8 cellular contexts compared by ENCODE assay signal in the genomic region with DNA sequence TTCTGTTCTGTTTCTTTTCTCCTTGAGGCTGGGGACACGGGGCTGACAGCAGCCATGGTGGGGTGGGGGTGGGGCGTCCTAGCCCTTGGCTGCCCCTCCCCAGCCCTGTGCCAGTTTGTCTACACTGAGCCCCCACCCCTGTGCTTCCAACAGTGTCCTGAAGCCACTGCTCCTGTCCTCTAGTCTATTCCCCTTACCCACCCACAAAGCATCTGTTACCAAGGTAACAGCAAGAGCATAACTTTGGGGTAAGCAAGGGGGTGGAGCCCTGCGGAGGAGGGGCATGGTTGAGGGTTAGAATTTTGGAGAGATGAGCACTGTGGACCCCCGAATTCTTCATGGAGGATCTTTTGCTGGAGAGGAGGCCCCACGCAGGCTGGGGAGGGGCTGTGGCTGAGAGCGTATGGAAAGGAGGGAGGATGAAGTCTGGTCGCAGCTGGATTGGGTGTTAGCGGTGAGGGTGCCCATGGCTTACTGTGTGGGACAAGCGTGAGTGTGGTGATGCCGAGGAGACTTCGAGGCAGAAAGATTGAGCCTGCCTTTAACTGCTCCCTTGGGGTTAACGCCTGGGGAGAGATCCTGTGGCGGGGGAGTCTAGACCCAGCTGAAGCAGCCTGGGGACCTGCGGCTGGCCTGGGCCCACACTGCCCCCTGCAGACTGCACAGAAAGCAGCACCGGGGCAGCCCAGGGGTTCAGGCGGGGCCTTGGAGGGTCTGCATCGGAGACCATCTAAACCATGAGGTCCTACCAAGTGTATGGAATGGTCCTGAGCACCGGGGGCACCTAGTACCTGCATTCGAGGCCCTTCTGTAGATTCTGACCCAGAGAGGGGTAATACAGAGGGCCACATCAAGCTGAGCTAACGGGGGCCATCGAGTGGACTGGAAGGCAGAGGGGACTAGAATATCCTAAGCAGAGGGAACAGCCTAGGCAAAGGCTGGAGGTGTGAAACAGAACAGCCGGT. TPM values are rescaled to one million over a fixed set of nuclear protein-coding genes. Genes with fewer than 3 reads are reported as not detected.
A peak's percentile ranks its signal among the peaks of the same experiment; 100 is the strongest.
DNase-seq lines count a peak whose midpoint lies in the region; ATAC-seq and TF ChIP-seq lines count a peak whose summit lies in the region.

No MANE protein-coding gene starts in this region.

- CTCF ChIA-PET in activated CD4-positive, alpha-beta memory T cell treated with anti-CD3 and anti-CD28 coated beads for 36 hours (lab: Charles Lee) = interaction anchor here (0.6 to 20.1 kb wide), 21 partner anchors 7 to 363 kb away, joined by 3 to 580 read pairs (median 3); a partner anchor contains a TSS
- CTCF ChIA-PET in naive thymus-derived CD4-positive, alpha-beta T cell (lab: Charles Lee) = interaction anchor here (0.5 to 4.3 kb wide), 12 partner anchors 9 to 249 kb away, joined by 3 to 49 read pairs (median 4); a partner anchor contains a TSS

- 38 to 41% methylated on average over 16 to 22 of the region's 22 CpGs for WGBS in endodermal cell (ENCODE audit: insufficient coverage in 1 of 2, insufficient read length in 1 of 2), 2 experiments

- H3K9me3 ChIP-seq in endodermal cell (ENCODE audit: control insufficient read depth, low read length) = no peaks in the 10 kb centered on the region
- H3K9me3 ChIP-seq in naive thymus-derived CD4-positive, alpha-beta T cell (ENCODE audit: control insufficient read depth in 2 of 3, low read length in 3 of 3) = no peaks in the 10 kb centered on the region

- ATAC-seq in naive thymus-derived CD4-positive, alpha-beta T cell = peak; percentile 91

- no peak for DNase-seq in GM06990 (ENCODE audit: extremely low read depth, insufficient read length)
- peak; percentile 40 for DNase-seq in NCI-H1694 treated with DMSO at 0.1 percent for 48 hours (lab: John Stamatoyannopoulos, UW)
- peak; percentile 65 for DNase-seq in activated CD4-positive, alpha-beta memory T cell treated with anti-CD3 and anti-CD28 coated beads for 36 hours
- peak; percentile 92 for DNase-seq in endodermal cell
- peak in 8 of 9 donors; percentile 46 to 64 (median 59) for DNase-seq in naive thymus-derived CD4-positive, alpha-beta T cell
- DNase-seq in type B pancreatic cell (ENCODE audit: extremely low spot score, unreplicated experiment) = no peak
- no peak for DNase-seq in LoVo (ENCODE audit: low spot score)
- DNase-seq in dedifferentiated amniotic fluid mesenchymal stem cell (ENCODE audit: extremely low spot score) = no peak

- H3K4me3 Mint-ChIP-seq in activated CD4-positive, alpha-beta memory T cell treated with anti-CD3 and anti-CD28 coated beads for 36 hours = peak overlapping the region; percentile 10
- peak overlapping the region; percentile 20 for H3K4me3 Mint-ChIP-seq in endodermal cell
- H3K4me3 Mint-ChIP-seq in naive thymus-derived CD4-positive, alpha-beta T cell = peak overlapping the region in 9 of 10 donors; percentile 24 to 75 (median 54)
- H3K4me3 Mint-ChIP-seq in type B pancreatic cell = peak overlapping the region; percentile 65

- H3K27ac Mint-ChIP-seq in activated CD4-positive, alpha-beta memory T cell treated with anti-CD3 and anti-CD28 coated beads for 36 hours = no peak overlapping the region
- H3K27ac Mint-ChIP-seq in endodermal cell = peak overlapping the region; percentile 9
- H3K27ac Mint-ChIP-seq in naive thymus-derived CD4-positive, alpha-beta T cell = peak overlapping the region in 7 of 9 donors; percentile 40 to 86 (median 61)
- peak overlapping the region; percentile 51 for H3K27ac Mint-ChIP-seq in type B pancreatic cell

- peaks cover 30% of the 10 kb centered on the region for H3K27me3 Mint-ChIP-seq in activated CD4-positive, alpha-beta memory T cell treated with anti-CD3 and anti-CD28 coated beads for 36 hours
- peaks cover 25% of the 10 kb centered on the region for H3K27me3 Mint-ChIP-seq in endodermal cell (ENCODE audit: insufficient read depth)
- H3K27me3 Mint-ChIP-seq in naive thymus-derived CD4-positive, alpha-beta T cell = peaks cover 20 to 35% (median 30%) of the 10 kb centered on the region in 5 donors
- peaks cover 48% of the 10 kb centered on the region for H3K27me3 Mint-ChIP-seq in type B pancreatic cell

- no peaks in the 10 kb centered on the region for H3K4me1 ChIP-seq in endodermal cell (ENCODE audit: control insufficient read depth, insufficient read depth, low read length)
- H3K4me1 ChIP-seq in naive thymus-derived CD4-positive, alpha-beta T cell (ENCODE audit: control insufficient read depth in 2 of 2, insufficient read depth in 2 of 2, low read length in 2 of 2) = peaks cover 11 to 21% of the 10 kb centered on the region in 2 donors

- H3K27me3 ChIP-seq in GM06990 (replicated peaks; ENCODE audit: control insufficient read depth, insufficient read depth, low read length) (peaks cover 3% of the 10 kb centered on the region), endodermal cell (ENCODE audit: control insufficient read depth, insufficient read depth, low read length, poor library complexity, severe bottlenecking) (peaks cover 8% of the 10 kb centered on the region)
- no peaks in the 10 kb centered on the region for H3K27me3 ChIP-seq in naive thymus-derived CD4-positive, alpha-beta T cell (ENCODE audit: control insufficient read depth in 2 of 2, insufficient read depth in 2 of 2, low read length in 2 of 2)

- no peaks in the 10 kb centered on the region for H3K9me3 Mint-ChIP-seq in activated CD4-positive, alpha-beta memory T cell treated with anti-CD3 and anti-CD28 coated beads for 36 hours
- H3K9me3 Mint-ChIP-seq in endodermal cell (no peaks in the 10 kb centered on the region), type B pancreatic cell (no peaks in the 10 kb centered on the region)
- H3K9me3 Mint-ChIP-seq in naive thymus-derived CD4-positive, alpha-beta T cell = peaks cover 0 to 2% (median 0%) of the 10 kb centered on the region in 11 donors

- H3K36me3 ChIP-seq in GM06990 (ENCODE audit: control insufficient read depth, insufficient read depth, low read length) = no peaks in the 10 kb centered on the region
- no peaks in the 10 kb centered on the region for H3K36me3 ChIP-seq in endodermal cell (ENCODE audit: control insufficient read depth, insufficient read depth, low read length)
- no peaks in the 10 kb centered on the region for H3K36me3 ChIP-seq in naive thymus-derived CD4-positive, alpha-beta T cell (ENCODE audit: control insufficient read depth in 2 of 3, insufficient read depth in 3 of 3, low read length in 3 of 3)

- peaks cover 8% of the 10 kb centered on the region for H3K4me1 Mint-ChIP-seq in activated CD4-positive, alpha-beta memory T cell treated with anti-CD3 and anti-CD28 coated beads for 36 hours (ENCODE audit: low read depth)
- H3K4me1 Mint-ChIP-seq in endodermal cell = peaks cover 10% of the 10 kb centered on the region
- H3K4me1 Mint-ChIP-seq in naive thymus-derived CD4-positive, alpha-beta T cell = peaks cover 14 to 21% (median 15%) of the 10 kb centered on the region in 7 donors
- peaks cover 23% of the 10 kb centered on the region for H3K4me1 Mint-ChIP-seq in type B pancreatic cell (ENCODE audit: unreplicated experiment)

- POLR2A ChIA-PET in activated CD4-positive, alpha-beta memory T cell treated with anti-CD3 and anti-CD28 coated beads for 36 hours (lab: Charles Lee) = interaction anchor here (1.7 to 2.7 kb wide), 2 partner anchors 25 to 26 kb away, joined by 5 read pairs; no protein-coding TSS in a partner anchor
- POLR2A ChIA-PET in naive thymus-derived CD4-positive, alpha-beta T cell (lab: Charles Lee) = interaction anchor here (0.6 to 2.5 kb wide), 4 partner anchors 12 to 25 kb away, joined by 3 to 10 read pairs (median 5); no protein-coding TSS in a partner anchor

- no peaks in the 10 kb centered on the region for H3K36me3 Mint-ChIP-seq in activated CD4-positive, alpha-beta memory T cell treated with anti-CD3 and anti-CD28 coated beads for 36 hours
- no peaks in the 10 kb centered on the region for H3K36me3 Mint-ChIP-seq in endodermal cell (ENCODE audit: low read depth)
- no peaks in the 10 kb centered on the region for H3K36me3 Mint-ChIP-seq in naive thymus-derived CD4-positive, alpha-beta T cell
- H3K36me3 Mint-ChIP-seq in type B pancreatic cell = no peaks in the 10 kb centered on the region

- intact Hi-C loops in activated CD4-positive, alpha-beta memory T cell treated with anti-CD3 and anti-CD28 coated beads for 36 hours (cut with micrococcal nuclease) = loop anchor here (10.0 kb wide), 1 partner anchor 247 kb away; no protein-coding TSS in a partner anchor
- intact Hi-C loops in naive thymus-derived CD4-positive, alpha-beta T cell (cut with micrococcal nuclease) = loop anchor here (1.0 to 10.0 kb wide), 4 partner anchors 25 to 477 kb away; a partner anchor contains a TSS

- peak; percentile 83 for TF ChIP-seq CTCF in GM06990 (IDR thresholded peaks at IDR 0.05; ENCODE audit: insufficient read depth, low read length, poor library complexity, severe bottlenecking)
- TF ChIP-seq CTCF in endodermal cell (conservative IDR thresholded peaks at IDR 0.05) = peak; percentile 92
- peak; percentile 79 for TF ChIP-seq CTCF in type B pancreatic cell (conservative IDR thresholded peaks at IDR 0.05)

- peak overlapping the region; percentile 7 for H3K27ac ChIP-seq in endodermal cell (ENCODE audit: low read depth, low read length)
- H3K27ac ChIP-seq in naive thymus-derived CD4-positive, alpha-beta T cell (ENCODE audit: low read depth, low read length) = no peak overlapping the region

- no peak overlapping the region for H3K9ac ChIP-seq in endodermal cell (ENCODE audit: extremely low read depth, low read length, poor library complexity, severe bottlenecking)

- H3K4me3 ChIP-seq in GM06990 (replicated peaks; ENCODE audit: low read depth, low read length) = no peak overlapping the region
- no peak overlapping the region for H3K4me3 ChIP-seq in endodermal cell (ENCODE audit: low read length)
- peak overlapping the region; percentile 19 for H3K4me3 ChIP-seq in naive thymus-derived CD4-positive, alpha-beta T cell (ENCODE audit: low read length)

RNA-seq across cellular contexts. Expression of a gene that starts 6.1 kb away (rescaled TPM):
- total RNA-seq in activated CD4-positive, alpha-beta memory T cell treated with anti-CD3 and anti-CD28 coated beads for 36 hours = not detected
- total RNA-seq in endodermal cell = under 1 TPM; 0.35 to 0.46 TPM
- polyA plus RNA-seq in endodermal cell (2013, experiment 1 of 2) = 1.3 TPM
- polyA plus RNA-seq in endodermal cell (2013, experiment 2 of 2) = 1.2 TPM
- total RNA-seq in naive thymus-derived CD4-positive, alpha-beta T cell = not detected
- not detected for polyA plus RNA-seq in naive thymus-derived CD4-positive, alpha-beta T cell
- 1.5 TPM in 1 of 2 replicates, not detected in the other for total RNA-seq in type B pancreatic cell (ENCODE audit: low replicate concordance)

RNA-seq across cellular contexts. Expression of a gene that starts 31.8 kb away (rescaled TPM):
- total RNA-seq in activated CD4-positive, alpha-beta memory T cell treated with anti-CD3 and anti-CD28 coated beads for 36 hours = 1,000 to 10,000 TPM; 2,624 to 2,689 TPM
- total RNA-seq in endodermal cell (1,000 to 10,000 TPM; 1,782 to 1,829 TPM), type B pancreatic cell (ENCODE audit: low replicate concordance) (1,605 and 1,703 TPM in 2 replicates)
- polyA plus RNA-seq in endodermal cell (2013, experiment 1 of 2) = 2,533 TPM
- polyA plus RNA-seq in endodermal cell (2013, experiment 2 of 2) = 2,401 TPM
- total RNA-seq in naive thymus-derived CD4-positive, alpha-beta T cell = 1,000 to 10,000 TPM; 1,932 to 3,942 (median 3,777) TPM
- polyA plus RNA-seq in naive thymus-derived CD4-positive, alpha-beta T cell = 1,000 to 10,000 TPM; 4,326 to 4,957 TPM

RNA-seq across cellular contexts. Expression of a gene that starts 34.4 kb away (rescaled TPM):
- 10 to 100 TPM; 13.6 to 14.1 TPM for total RNA-seq in activated CD4-positive, alpha-beta memory T cell treated with anti-CD3 and anti-CD28 coated beads for 36 hours
- 10 to 100 TPM; 12.2 to 13.2 TPM for total RNA-seq in endodermal cell
- 15.9 TPM for polyA plus RNA-seq in endodermal cell (2013, experiment 1 of 2)
- polyA plus RNA-seq in endodermal cell (2013, experiment 2 of 2) = 12.4 TPM
- 10 to 100 TPM; 10.7 to 22.0 (median 12.8) TPM for total RNA-seq in naive thymus-derived CD4-positive, alpha-beta T cell
- polyA plus RNA-seq in naive thymus-derived CD4-positive, alpha-beta T cell = 1 to 10 TPM in 1 of 2 donors, under 1 TPM in 1; 0.39 to 1.9 TPM
- total RNA-seq in type B pancreatic cell (ENCODE audit: low replicate concordance) = 1.8 and 9.5 TPM in 2 replicates

Comparison
In these comparisons a context has a peak if more than half of its experiments do, and no peak if none do; other contexts are left out.
1. DNase-seq: peak in NCI-H1694 treated with DMSO at 0.1 percent for 48 hours (single experiment), activated CD4-positive, alpha-beta memory T cell treated with anti-CD3 and anti-CD28 coated beads for 36 hours (single experiment), endodermal cell (single experiment) and naive thymus-derived CD4-positive, alpha-beta T cell (8 of 9); none in GM06990 (single experiment), type B pancreatic cell (single experiment), LoVo (single experiment) and dedifferentiated amniotic fluid mesenchymal stem cell (single experiment).
2. H3K4me3 Mint-ChIP-seq: peak in every context shown above with its lines; median percentile 65 in type B pancreatic cell; 54 in naive thymus-derived CD4-positive, alpha-beta T cell; 20 in endodermal cell; 10 in activated CD4-positive, alpha-beta memory T cell treated with anti-CD3 and anti-CD28 coated beads for 36 hours.
3. Peak in every context shown above with its lines, with median percentiles within 50 percentile points of each other: CTCF ChIP-seq.